22 cellular contexts compared by ENCODE assay signal in the genomic region with DNA sequence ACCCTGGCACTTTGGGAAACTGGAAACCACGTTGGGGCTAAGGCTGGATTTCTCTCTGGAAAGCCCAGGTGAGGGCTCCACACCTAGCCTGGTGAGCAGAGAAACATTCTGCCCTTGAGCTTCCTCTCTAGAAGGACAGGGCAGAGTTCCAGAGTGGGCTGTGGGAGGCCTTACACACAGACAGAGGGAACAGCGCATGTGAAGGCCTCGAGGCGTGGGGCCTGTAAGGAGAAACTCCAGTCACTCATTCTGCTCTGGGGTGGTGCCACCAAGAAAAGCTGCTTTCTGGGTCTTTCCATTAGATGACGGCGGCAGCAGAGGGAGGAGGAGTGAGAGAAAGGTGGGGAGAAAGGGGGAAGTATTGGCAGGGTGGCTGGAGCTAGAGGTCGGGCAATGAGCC.
DNase-seq lines count a peak whose midpoint lies in the region; ATAC-seq and TF ChIP-seq lines count a peak whose summit lies in the region.
"Had no signal": no experiment of that assay in that cellular context is flagged by ENCODE, and none has a peak within 500 bp of the region (broad histone marks: within the 10 kb centered on the region; RNA-seq: fewer than 3 reads in every experiment).

No MANE protein-coding gene starts in this region.

- peaks cover 4% of the 10 kb centered on the region for H3K27me3 ChIP-seq in endodermal cell (ENCODE audit: control insufficient read depth, insufficient read depth, low read length, poor library complexity, severe bottlenecking)
- peaks cover 0 to 80% (median 0%) of the 10 kb centered on the region in 3 donors for H3K27me3 ChIP-seq in stomach
- H3K27me3 ChIP-seq: BLaER1 had no signal

- no peak for ATAC-seq in Right ventricle myocardium inferior
- ATAC-seq: CD8-positive, alpha-beta T cell; GM12878; GM23338 had no signal

- DNase-seq in cardiac septum (ENCODE audit: low spot score): peak; percentile 55
- no peak for DNase-seq in Right ventricle myocardium inferior (ENCODE audit: missing footprints)
- DNase-seq in endodermal cell: peak; percentile 19
- DNase-seq in posterior vena cava (ENCODE audit: low spot score): peak; percentile 25
- peak; percentile 10 for DNase-seq in stomach
- no peak for DNase-seq in activated CD4-positive, CD25-positive, alpha-beta regulatory T cell (lab: John Stamatoyannopoulos, UW)
- no peak for DNase-seq in stimulated activated CD4-positive, alpha-beta T cell treated with anti-CD3 and anti-CD28 coated beads, Interleukin-12 subunit alpha, Interleukin-12 subunit beta, amount 100 ng/mL, for 4 hours
- DNase-seq in COR-L47 (lab: John Stamatoyannopoulos, UW): no peak
- DNase-seq: CD4-positive, CD25-positive, alpha-beta regulatory T cell; CD8-positive, alpha-beta T cell; DMS 273 treated with DMSO at 0.1 percent for 48 hours; DMS79; EL; GDM1; HFFc6 had no signal

- intact Hi-C loops in cardiac septum (cut with DNase I) (no loop called here), Right ventricle myocardium inferior (cut with DNase I) (no loop called here), posterior vena cava (cut with DNase I) (no loop called here), stomach (cut with DNase I; ENCODE audit: low total_unique reads) (no loop called here)

- no peaks in the 10 kb centered on the region for H3K9me3 Mint-ChIP-seq in endodermal cell
- H3K9me3 Mint-ChIP-seq: CD8-positive, alpha-beta T cell; GM23338; HFFc6 had no signal

- no peak overlapping the region for H3K9ac ChIP-seq in endodermal cell (ENCODE audit: extremely low read depth, low read length, poor library complexity, severe bottlenecking)
- H3K9ac ChIP-seq: BLaER1 had no signal

- TF ChIP-seq CTCF in endodermal cell (conservative IDR thresholded peaks at IDR 0.05) (no peak), stomach (IDR thresholded peaks at IDR 0.05) (no peak)

- 85 to 93% methylated on average over 6 to 7 of the region's 7 CpGs for WGBS in endodermal cell (ENCODE audit: insufficient coverage in 1 of 2, insufficient read length in 1 of 2), 2 experiments
- WGBS in stomach, 5 donors: 68 to 83% (median 76%) methylated on average over 7 of the region's 7 CpGs

- H3K4me1 ChIP-seq in endodermal cell (ENCODE audit: control insufficient read depth, insufficient read depth, low read length) (no peaks in the 10 kb centered on the region), stomach (no peaks in the 10 kb centered on the region)
- H3K4me1 ChIP-seq: HAP-1 had no signal

- no peaks in the 10 kb centered on the region for H3K36me3 Mint-ChIP-seq in endodermal cell (ENCODE audit: low read depth)
- H3K36me3 Mint-ChIP-seq: CD4-positive, CD25-positive, alpha-beta regulatory T cell; CD8-positive, alpha-beta T cell had no signal

- H3K9me3 ChIP-seq in endodermal cell (ENCODE audit: control insufficient read depth, low read length): no peaks in the 10 kb centered on the region
- H3K9me3 ChIP-seq in stomach: no peaks in the 10 kb centered on the region
- H3K9me3 ChIP-seq: BLaER1, HAP-1 had no signal

- no peaks in the 10 kb centered on the region for H3K4me1 Mint-ChIP-seq in endodermal cell
- H3K4me1 Mint-ChIP-seq: B cell; CD4-positive, CD25-positive, alpha-beta regulatory T cell had no signal

- H3K4me3 ChIP-seq in endodermal cell (ENCODE audit: low read length) (no peak overlapping the region), stomach (no peak overlapping the region)
- H3K4me3 ChIP-seq: BLaER1, GM12878, GM23338, HAP-1 had no signal

- no peak overlapping the region for H3K27ac Mint-ChIP-seq in endodermal cell
- H3K27ac Mint-ChIP-seq: B cell; CD8-positive, alpha-beta T cell; GM23338; HFFc6 had no signal

- H3K36me3 ChIP-seq in endodermal cell (ENCODE audit: control insufficient read depth, insufficient read depth, low read length): no peaks in the 10 kb centered on the region
- no peaks in the 10 kb centered on the region for H3K36me3 ChIP-seq in stomach
- H3K36me3 ChIP-seq: BLaER1, HAP-1 had no signal

- TF ChIP-seq EP300 in stomach (IDR thresholded peaks at IDR 0.05): no peak

- H3K27me3 Mint-ChIP-seq in endodermal cell (ENCODE audit: insufficient read depth): peaks cover 21% of the 10 kb centered on the region

- H3K27ac ChIP-seq in endodermal cell (ENCODE audit: low read depth, low read length): no peak overlapping the region
- H3K27ac ChIP-seq in stomach: no peak overlapping the region
- H3K27ac ChIP-seq: 22Rv1, BLaER1, C4-2B had no signal

- H3K4me3 Mint-ChIP-seq in endodermal cell: no peak overlapping the region
- H3K4me3 Mint-ChIP-seq: B cell; CD4-positive, CD25-positive, alpha-beta regulatory T cell; CD8-positive, alpha-beta T cell; GM23338; HFFc6 had no signal

- no peak for TF ChIP-seq POLR2A in stomach (IDR thresholded peaks at IDR 0.05)

Comparison
In these comparisons a context has a peak if more than half of its experiments do, and no peak if none do; other contexts are left out.
1. DNase-seq: peak in cardiac septum (single experiment), endodermal cell (single experiment), posterior vena cava (single experiment) and stomach (single experiment); none in Right ventricle myocardium inferior (single experiment), activated CD4-positive, CD25-positive, alpha-beta regulatory T cell (0 of 4), stimulated activated CD4-positive, alpha-beta T cell treated with anti-CD3 and anti-CD28 coated beads, Interleukin-12 subunit alpha, Interleukin-12 subunit beta, amount 100 ng/mL, for 4 hours (single experiment) and COR-L47 (single experiment).